Comparison of ENCODE assay signal across 27 cellular contexts in genomic region chrX:52424658-52425057, GRCh38. TPM values are rescaled to one million over a fixed set of nuclear protein-coding genes. Genes with fewer than 3 reads are reported as not detected.
A peak's percentile ranks its signal among the peaks of the same experiment; 100 is the strongest.
DNase-seq lines count a peak whose midpoint lies in the region; ATAC-seq and TF ChIP-seq lines count a peak whose summit lies in the region.
"Had no signal": no experiment of that assay in that cellular context is flagged by ENCODE, and none has a peak within 500 bp of the region (broad histone marks: within the 10 kb centered on the region; RNA-seq: fewer than 3 reads in every experiment).

No MANE protein-coding gene starts in this region.

- no peak overlapping the region for H3K4me3 ChIP-seq in ACC112 (ENCODE audit: low read depth, low read length)
- H3K4me3 ChIP-seq in adipocyte (ENCODE audit: low read length): no peak overlapping the region
- H3K4me3 ChIP-seq in fibroblast of the aortic adventitia (ENCODE audit: low read depth, low read length): no peak overlapping the region
- H3K4me3 ChIP-seq: dorsolateral prefrontal cortex, heart right ventricle, psoas muscle, transverse colon had no signal

- DNase-seq in HK-2 (ENCODE audit: unreplicated experiment): peak; percentile 8
- peak; percentile 10 for DNase-seq in adipocyte (ENCODE audit: low read depth)
- peak; percentile 26 for DNase-seq in fibroblast of the aortic adventitia (ENCODE audit: low read depth)
- DNase-seq in activated CD4-positive, alpha-beta T cell treated with anti-CD3 and anti-CD28 coated beads, Interleukin-2, amount 50 U/mL, for 4 hours: no peak
- no peak for DNase-seq in activated naive CD8-positive, alpha-beta T cell treated with anti-CD3 and anti-CD28 coated beads, Interleukin-2, amount 50 U/mL, for 24 hours
- DNase-seq in stimulated activated CD4-positive, alpha-beta T cell treated with anti-CD3 and anti-CD28 coated beads, Interleukin-4, amount 100 ng/mL, for 1 hour: no peak
- no peak for DNase-seq in HuH-7.5 (ENCODE audit: low spot score)
- DNase-seq: activated CD8-positive, alpha-beta T cell treated with anti-CD3 and anti-CD28 coated beads for 36 hours; activated naive CD4-positive, alpha-beta T cell treated with anti-CD3 and anti-CD28 coated beads, Interleukin-2, amount 10 ng/mL, durations not matched to agents 7 days and 5 days; activated T-cell treated with anti-CD3 and anti-CD28 coated beads, Interleukin-2, amount 50 U/mL, for 24 hours; CD4-positive, alpha-beta T cell; DMS53; dorsolateral prefrontal cortex; heart right ventricle; mesendoderm; NCI-H2029; NCI-H446; nephron progenitor cell; psoas muscle; stimulated activated naive CD4-positive, alpha-beta T cell; transverse colon had no signal

- H3K36me3 ChIP-seq in ACC112 (ENCODE audit: insufficient read depth, low read length) (no peaks in the 10 kb centered on the region), adipocyte (ENCODE audit: control insufficient read depth, insufficient read depth, low read length, severe bottlenecking) (no peaks in the 10 kb centered on the region)
- H3K36me3 ChIP-seq: heart right ventricle, transverse colon had no signal

- H3K9ac ChIP-seq in adipocyte (ENCODE audit: low read length): no peak overlapping the region

- H3K27me3 ChIP-seq in ACC112 (ENCODE audit: insufficient read depth, low read length) (no peaks in the 10 kb centered on the region), adipocyte (replicated peaks; ENCODE audit: control insufficient read depth, insufficient read depth, low read length) (peaks cover 5% of the 10 kb centered on the region)
- H3K27me3 ChIP-seq: transverse colon had no signal

- H3K79me2 ChIP-seq in ACC112 (ENCODE audit: control insufficient read depth, insufficient read depth, low read length, unreplicated experiment): no peaks in the 10 kb centered on the region

- H3K9me3 ChIP-seq in adipocyte (ENCODE audit: control insufficient read depth, low read length): no peaks in the 10 kb centered on the region
- H3K9me3 ChIP-seq: heart right ventricle, psoas muscle, transverse colon had no signal

- ATAC-seq in activated naive CD8-positive, alpha-beta T cell treated with anti-CD3 and anti-CD28 coated beads, Interleukin-2, amount 50 U/mL, for 24 hours: no peak
- ATAC-seq: activated CD8-positive, alpha-beta T cell treated with anti-CD3 and anti-CD28 coated beads for 36 hours; heart right ventricle; HepG2; psoas muscle; Right ventricle myocardium inferior; WTC11 had no signal

- H3K9me3 Mint-ChIP-seq in activated naive CD8-positive, alpha-beta T cell treated with anti-CD3 and anti-CD28 coated beads, Interleukin-2, amount 50 U/mL, for 24 hours: no peaks in the 10 kb centered on the region
- H3K9me3 Mint-ChIP-seq: activated CD8-positive, alpha-beta T cell treated with anti-CD3 and anti-CD28 coated beads for 36 hours; activated naive CD4-positive, alpha-beta T cell treated with anti-CD3 and anti-CD28 coated beads, Interleukin-2, amount 10 ng/mL, durations not matched to agents 7 days and 5 days; activated T-cell treated with anti-CD3 and anti-CD28 coated beads, Interleukin-2, amount 50 U/mL, for 24 hours; brain; CD4-positive, alpha-beta T cell; WTC11 had no signal

- H3K27me3 Mint-ChIP-seq in activated naive CD8-positive, alpha-beta T cell treated with anti-CD3 and anti-CD28 coated beads, Interleukin-2, amount 50 U/mL, for 24 hours: no peaks in the 10 kb centered on the region
- H3K27me3 Mint-ChIP-seq: activated CD8-positive, alpha-beta T cell treated with anti-CD3 and anti-CD28 coated beads for 36 hours; activated naive CD4-positive, alpha-beta T cell treated with anti-CD3 and anti-CD28 coated beads, Interleukin-2, amount 10 ng/mL, durations not matched to agents 7 days and 5 days; brain; CD4-positive, alpha-beta T cell had no signal

- no peak overlapping the region for H3K4me3 Mint-ChIP-seq in activated naive CD8-positive, alpha-beta T cell treated with anti-CD3 and anti-CD28 coated beads, Interleukin-2, amount 50 U/mL, for 24 hours
- H3K4me3 Mint-ChIP-seq: activated CD8-positive, alpha-beta T cell treated with anti-CD3 and anti-CD28 coated beads for 36 hours; activated naive CD4-positive, alpha-beta T cell treated with anti-CD3 and anti-CD28 coated beads, Interleukin-2, amount 10 ng/mL, durations not matched to agents 7 days and 5 days; activated T-cell treated with anti-CD3 and anti-CD28 coated beads, Interleukin-2, amount 50 U/mL, for 24 hours; brain; CD4-positive, alpha-beta T cell; nephron progenitor cell; WTC11 had no signal

- H3K4me1 Mint-ChIP-seq in activated naive CD8-positive, alpha-beta T cell treated with anti-CD3 and anti-CD28 coated beads, Interleukin-2, amount 50 U/mL, for 24 hours: no peaks in the 10 kb centered on the region
- H3K4me1 Mint-ChIP-seq: activated naive CD4-positive, alpha-beta T cell treated with anti-CD3 and anti-CD28 coated beads, Interleukin-2, amount 10 ng/mL, durations not matched to agents 7 days and 5 days; brain; nephron progenitor cell; WTC11 had no signal

- 0 out of 2 replicates have a peak overlapping the region, but pooled peaks have one; percentile 65 for H3K27ac ChIP-seq in ACC112 (ENCODE audit: low read depth, low read length)
- H3K27ac ChIP-seq: dorsolateral prefrontal cortex, heart right ventricle, psoas muscle, transverse colon had no signal

- H3K4me1 ChIP-seq in ACC112 (ENCODE audit: control insufficient read depth, insufficient read depth, low read length, unreplicated experiment) (peaks cover 41% of the 10 kb centered on the region), adipocyte (ENCODE audit: control insufficient read depth, insufficient read depth, low read length) (peaks cover 39% of the 10 kb centered on the region)
- H3K4me1 ChIP-seq: heart right ventricle, psoas muscle, transverse colon had no signal

- no peaks in the 10 kb centered on the region for H3K36me3 Mint-ChIP-seq in activated naive CD8-positive, alpha-beta T cell treated with anti-CD3 and anti-CD28 coated beads, Interleukin-2, amount 50 U/mL, for 24 hours (ENCODE audit: low read depth)
- H3K36me3 Mint-ChIP-seq: activated naive CD4-positive, alpha-beta T cell treated with anti-CD3 and anti-CD28 coated beads, Interleukin-2, amount 10 ng/mL, durations not matched to agents 7 days and 5 days; brain; WTC11 had no signal

- no peak overlapping the region for H3K27ac Mint-ChIP-seq in activated naive CD8-positive, alpha-beta T cell treated with anti-CD3 and anti-CD28 coated beads, Interleukin-2, amount 50 U/mL, for 24 hours
- H3K27ac Mint-ChIP-seq: activated CD8-positive, alpha-beta T cell treated with anti-CD3 and anti-CD28 coated beads for 36 hours; activated naive CD4-positive, alpha-beta T cell treated with anti-CD3 and anti-CD28 coated beads, Interleukin-2, amount 10 ng/mL, durations not matched to agents 7 days and 5 days; activated T-cell treated with anti-CD3 and anti-CD28 coated beads, Interleukin-2, amount 50 U/mL, for 24 hours; brain; CD4-positive, alpha-beta T cell; nephron progenitor cell; WTC11 had no signal

- H2AFZ ChIP-seq in ACC112 (ENCODE audit: low read length, unreplicated experiment): no peak overlapping the region

- no peak for TF ChIP-seq CTCF in fibroblast of the aortic adventitia (IDR thresholded peaks at IDR 0.05; ENCODE audit: insufficient read depth, low read length)

RNA-seq across cellular contexts. Expression of gene XAGE2, which starts 55.8 kb away (rescaled TPM):
- not detected in 2 replicates for total RNA-seq in fibroblast of the aortic adventitia (ENCODE audit: low replicate concordance)
- total RNA-seq: activated CD8-positive, alpha-beta T cell treated with anti-CD3 and anti-CD28 coated beads for 36 hours; CD4-positive, alpha-beta T cell; dorsolateral prefrontal cortex; heart right ventricle; HepG2; psoas muscle; Right ventricle myocardium inferior; T-helper 2 cell treated with Interferon-gamma antibody and Interleukin-4, amounts not matched to agents 100 ng/mL and 5 ng/mL, for 36 hours; transverse colon; WTC11 had no signal

Comparison
In these comparisons a context has a peak if more than half of its experiments do, and no peak if none do; other contexts are left out.
1. DNase-seq: peak in HK-2 (single experiment), adipocyte (single experiment) and fibroblast of the aortic adventitia (single experiment); none in activated CD4-positive, alpha-beta T cell treated with anti-CD3 and anti-CD28 coated beads, Interleukin-2, amount 50 U/mL, for 4 hours (0 of 2), activated naive CD8-positive, alpha-beta T cell treated with anti-CD3 and anti-CD28 coated beads, Interleukin-2, amount 50 U/mL, for 24 hours (single experiment), stimulated activated CD4-positive, alpha-beta T cell treated with anti-CD3 and anti-CD28 coated beads, Interleukin-4, amount 100 ng/mL, for 1 hour (single experiment) and HuH-7.5 (single experiment).